ENCODE assay signal across 17 cellular contexts in the genomic region with DNA sequence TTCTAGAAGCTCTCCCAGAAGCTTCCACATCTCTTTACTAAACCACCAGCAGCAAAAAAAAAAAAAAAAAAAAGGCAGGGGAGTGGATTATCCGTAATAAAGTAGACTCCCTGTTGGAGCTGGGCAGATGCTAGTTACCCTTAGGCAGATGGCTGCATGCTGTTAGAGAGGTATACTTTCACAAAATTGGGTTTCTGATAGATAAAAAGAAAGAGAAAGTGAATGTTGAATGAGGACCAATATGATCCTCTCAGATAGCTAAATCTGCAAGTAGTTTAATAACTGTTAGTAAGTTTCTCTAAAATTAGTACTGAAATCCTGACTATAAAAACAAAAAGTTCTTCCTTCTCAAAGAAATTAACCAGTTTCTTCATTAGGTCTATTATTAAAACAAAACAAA.
DNase-seq lines count a peak whose midpoint lies in the region; ATAC-seq and TF ChIP-seq lines count a peak whose summit lies in the region.
"Had no signal": no experiment of that assay in that cellular context is flagged by ENCODE, and none has a peak within 500 bp of the region (broad histone marks: within the 10 kb centered on the region; RNA-seq: fewer than 3 reads in every experiment).

No MANE protein-coding gene starts in this region.

- intact Hi-C loops in sigmoid colon (cut with DNase I): no loop called here

- TF ChIP-seq CTCF in chondrocyte (IDR thresholded peaks at IDR 0.05) (no peak), sigmoid colon (IDR thresholded peaks at IDR 0.05) (no peak)

- no peaks in the 10 kb centered on the region for H3K36me3 Mint-ChIP-seq in chondrocyte (ENCODE audit: low read depth)

- no peak overlapping the region for H3K4me3 ChIP-seq in sigmoid colon
- H3K4me3 ChIP-seq: suprapubic skin had no signal

- H3K36me3 ChIP-seq in sigmoid colon: no peaks in the 10 kb centered on the region
- H3K36me3 ChIP-seq: suprapubic skin had no signal

- peaks cover 0 to 4% (median 0%) of the 10 kb centered on the region in 4 donors for H3K4me1 ChIP-seq in sigmoid colon
- H3K4me1 ChIP-seq: suprapubic skin had no signal

- peak; percentile 47 for ATAC-seq in GM18868 (IDR thresholded peaks at IDR 0.05; ENCODE audit: unreplicated experiment)
- peak; percentile 64 for ATAC-seq in GM21576 (IDR thresholded peaks at IDR 0.05; ENCODE audit: unreplicated experiment)
- peak; percentile 47 for ATAC-seq in HG03108 (IDR thresholded peaks at IDR 0.05; ENCODE audit: unreplicated experiment)
- no peak for ATAC-seq in GM18520 (IDR thresholded peaks at IDR 0.05; ENCODE audit: unreplicated experiment)
- ATAC-seq: left lobe of liver, sciatic nerve had no signal

- DNase-seq in chondrocyte (ENCODE audit: low spot score): no peak
- DNase-seq in NCI-H526 (lab: John Stamatoyannopoulos, UW): no peak
- DNase-seq in sigmoid colon: no peak
- DNase-seq: activated CD4-positive, alpha-beta T cell treated with anti-CD3 and anti-CD28 coated beads, Interleukin-2, amount 50 U/mL, for 4 hours; DMS 273 treated with DMSO at 0.1 percent for 48 hours; Karpas-422; NCI-H1436 treated with DMSO at 0.1 percent for 48 hours; NCI-H446; occipital lobe had no signal

- TF ChIP-seq EP300 in sigmoid colon (IDR thresholded peaks at IDR 0.05): no peak

- peaks cover 6% of the 10 kb centered on the region for H3K9me3 Mint-ChIP-seq in chondrocyte (ENCODE audit: low read depth)

- 71 to 73% methylated on average over 1 of the region's 1 CpG for WGBS in sigmoid colon, 2 donors

- H3K4me1 Mint-ChIP-seq in chondrocyte (ENCODE audit: low read depth): peaks cover 51% of the 10 kb centered on the region
- H3K4me1 Mint-ChIP-seq: central memory CD8-positive, alpha-beta T cell had no signal

- H3K27ac ChIP-seq in sigmoid colon: no peak overlapping the region
- H3K27ac ChIP-seq: suprapubic skin had no signal

- TF ChIP-seq POLR2A in sigmoid colon (IDR thresholded peaks at IDR 0.05): no peak

- H3K9me3 ChIP-seq in sigmoid colon: no peaks in the 10 kb centered on the region
- H3K9me3 ChIP-seq: suprapubic skin had no signal

- H3K27me3 Mint-ChIP-seq in chondrocyte (ENCODE audit: low read depth): no peaks in the 10 kb centered on the region
- H3K27me3 Mint-ChIP-seq: central memory CD8-positive, alpha-beta T cell had no signal

- H3K27me3 ChIP-seq in sigmoid colon: no peaks in the 10 kb centered on the region
- H3K27me3 ChIP-seq: suprapubic skin had no signal

- no peak overlapping the region for H3K4me3 Mint-ChIP-seq in chondrocyte (ENCODE audit: unreplicated experiment)
- H3K4me3 Mint-ChIP-seq: central memory CD8-positive, alpha-beta T cell had no signal

- H3K27ac Mint-ChIP-seq in chondrocyte (ENCODE audit: unreplicated experiment): peak overlapping the region; percentile 29
